10 cellular contexts compared by ENCODE assay signal in genomic region chr1:27633298-27633610, GRCh38. TPM values are rescaled to one million over a fixed set of nuclear protein-coding genes. Genes with fewer than 3 reads are reported as not detected.
DNase-seq lines count a peak whose midpoint lies in the region; ATAC-seq and TF ChIP-seq lines count a peak whose summit lies in the region.
"Had no signal": no experiment of that assay in that cellular context is flagged by ENCODE, and none has a peak within 500 bp of the region (broad histone marks: within the 10 kb centered on the region; RNA-seq: fewer than 3 reads in every experiment).

No MANE protein-coding gene starts in this region.

- no peaks in the 10 kb centered on the region for H3K36me3 ChIP-seq in subcutaneous abdominal adipose tissue (ENCODE audit: control insufficient read depth in 5 of 5, insufficient read depth in 5 of 5, low read length in 5 of 5)

- H3K27me3 ChIP-seq in right cardiac atrium (ENCODE audit: control insufficient read depth, insufficient read depth) = no peaks in the 10 kb centered on the region
- H3K27me3 ChIP-seq in subcutaneous abdominal adipose tissue (ENCODE audit: control insufficient read depth in 5 of 5, insufficient read depth in 4 of 5, low read length in 5 of 5) = peaks cover 0 to 3% (median 0%) of the 10 kb centered on the region in 5 donors

- peak overlapping the region; percentile 77 for H3K4me3 Mint-ChIP-seq in activated CD4-positive, alpha-beta T cell treated with anti-CD3 and anti-CD28 coated beads, Interleukin-2, amount 10 ng/mL, durations not matched to agents 24 days and 14 days
- H3K4me3 Mint-ChIP-seq in WTC11 = peak overlapping the region; percentile 59

- H3K9me3 Mint-ChIP-seq in activated CD4-positive, alpha-beta T cell treated with anti-CD3 and anti-CD28 coated beads, Interleukin-2, amount 10 ng/mL, durations not matched to agents 24 days and 14 days = no peaks in the 10 kb centered on the region
- H3K9me3 Mint-ChIP-seq in WTC11 = no peaks in the 10 kb centered on the region
- H3K9me3 Mint-ChIP-seq: H9 had no signal

- H3K36me3 Mint-ChIP-seq in activated CD4-positive, alpha-beta T cell treated with anti-CD3 and anti-CD28 coated beads, Interleukin-2, amount 10 ng/mL, durations not matched to agents 24 days and 14 days (ENCODE audit: low read depth) = no peaks in the 10 kb centered on the region
- no peaks in the 10 kb centered on the region for H3K36me3 Mint-ChIP-seq in WTC11

- H3K4me1 ChIP-seq in right cardiac atrium (ENCODE audit: control insufficient read depth, insufficient read depth, low read length) (peaks cover 19% of the 10 kb centered on the region), subcutaneous abdominal adipose tissue (ENCODE audit: control insufficient read depth in 5 of 5, insufficient read depth in 5 of 5, low read length in 5 of 5) (peaks cover 17 to 65% (median 54%) of the 10 kb centered on the region in 5 donors)
- H3K4me1 ChIP-seq: A549 had no signal

- H3K4me3 ChIP-seq in right cardiac atrium (ENCODE audit: low read length) (no peak overlapping the region), subcutaneous abdominal adipose tissue (ENCODE audit: low read depth in 1 of 5, low read length in 5 of 5) (peak overlapping the region in 3 of 5 donors; percentile 4 to 71 (median 64))
- H3K4me3 ChIP-seq: A549 had no signal

- no peak for DNase-seq in activated CD4-positive, alpha-beta T cell treated with anti-CD3 and anti-CD28 coated beads, Interleukin-2, amount 10 ng/mL, durations not matched to agents 24 days and 14 days
- no peak for DNase-seq in activated CD4-positive, alpha-beta T cell treated with anti-CD3 and anti-CD28 coated beads for 48 hours
- DNase-seq in WTC11 (ENCODE audit: low spot score) = no peak
- no peak for DNase-seq in right cardiac atrium
- DNase-seq in HuH-7 (ENCODE audit: low spot score) = no peak
- no peak for DNase-seq in NCI-H345 (lab: John Stamatoyannopoulos, UW)
- DNase-seq: H9 had no signal

- no peaks in the 10 kb centered on the region for H3K9me3 ChIP-seq in right cardiac atrium (ENCODE audit: control insufficient read depth, low read length)
- H3K9me3 ChIP-seq in subcutaneous abdominal adipose tissue (ENCODE audit: control insufficient read depth in 5 of 5, low read length in 5 of 5) = no peaks in the 10 kb centered on the region
- H3K9me3 ChIP-seq: A549 had no signal

- H3K27me3 Mint-ChIP-seq in activated CD4-positive, alpha-beta T cell treated with anti-CD3 and anti-CD28 coated beads, Interleukin-2, amount 10 ng/mL, durations not matched to agents 24 days and 14 days = no peaks in the 10 kb centered on the region
- H3K27me3 Mint-ChIP-seq in WTC11 (ENCODE audit: low read depth) = peaks cover 46% of the 10 kb centered on the region

- peak overlapping the region; percentile 90 for H3K27ac Mint-ChIP-seq in activated CD4-positive, alpha-beta T cell treated with anti-CD3 and anti-CD28 coated beads, Interleukin-2, amount 10 ng/mL, durations not matched to agents 24 days and 14 days
- no peak overlapping the region for H3K27ac Mint-ChIP-seq in WTC11
- H3K27ac Mint-ChIP-seq: H9 had no signal

- TF ChIP-seq CTCF in WTC11 (IDR thresholded peaks at IDR 0.05) = no peak

- intact Hi-C loops in activated CD4-positive, alpha-beta T cell treated with anti-CD3 and anti-CD28 coated beads, Interleukin-2, amount 10 ng/mL, durations not matched to agents 24 days and 14 days (cut with micrococcal nuclease) = loop anchor here (1.0 to 2.0 kb wide), 3 partner anchors 14 to 30 kb away; no protein-coding TSS in a partner anchor
- intact Hi-C loops in right cardiac atrium (cut with DNase I) = no loop called here

- H3K27ac ChIP-seq in right cardiac atrium (ENCODE audit: low read length) (peak overlapping the region; percentile 68), subcutaneous abdominal adipose tissue (ENCODE audit: low read depth, low read length) (peak overlapping the region; percentile 84)
- H3K27ac ChIP-seq: A549 had no signal

- CTCF ChIA-PET in WTC11 (lab: Charles Lee) = interaction anchor here (1.3 to 1.8 kb wide), 2 partner anchors 30 to 332 kb away, joined by 4 to 5 read pairs; no protein-coding TSS in a partner anchor

- peak overlapping the region in 3 of 5 donors; percentile 79 to 86 (median 81) for H3K9ac ChIP-seq in subcutaneous abdominal adipose tissue (ENCODE audit: low read length in 5 of 5)

- POLR2A ChIA-PET in WTC11 (lab: Charles Lee) = no interaction called here

- 76% methylated on average over 5 of the region's 5 CpGs for WGBS in right cardiac atrium

- ATAC-seq in WTC11 = no peak
- no peak for ATAC-seq in right cardiac atrium
- ATAC-seq in GM19397 (IDR thresholded peaks at IDR 0.05; ENCODE audit: unreplicated experiment) = no peak
- ATAC-seq: A549 had no signal

- H3K4me1 Mint-ChIP-seq in activated CD4-positive, alpha-beta T cell treated with anti-CD3 and anti-CD28 coated beads, Interleukin-2, amount 10 ng/mL, durations not matched to agents 24 days and 14 days = peaks cover 73% of the 10 kb centered on the region
- H3K4me1 Mint-ChIP-seq in WTC11 = peaks cover 33% of the 10 kb centered on the region

TF ChIP-seq in WTC11, 78 proteins besides CTCF, POLR2A, EP300 and RAD21 (continues in another document):
- TF ChIP-seq FOXP1 (CRISPR knock-in tag; IDR thresholded peaks at IDR 0.05; ENCODE audit: borderline replicate concordance) (no peak), JAZF1 (CRISPR knock-in tag; IDR thresholded peaks at IDR 0.05) (no peak), ETV6 (CRISPR knock-in tag; IDR thresholded peaks at IDR 0.05) (no peak), HMGA2 (CRISPR knock-in tag; IDR thresholded peaks at IDR 0.05) (no peak), OVOL2 (CRISPR knock-in tag; IDR thresholded peaks at IDR 0.05; ENCODE audit: borderline replicate concordance) (no peak), ZNF425 (CRISPR knock-in tag; conservative IDR thresholded peaks at IDR 0.05) (no peak)
- TF ChIP-seq, protein P1, sequence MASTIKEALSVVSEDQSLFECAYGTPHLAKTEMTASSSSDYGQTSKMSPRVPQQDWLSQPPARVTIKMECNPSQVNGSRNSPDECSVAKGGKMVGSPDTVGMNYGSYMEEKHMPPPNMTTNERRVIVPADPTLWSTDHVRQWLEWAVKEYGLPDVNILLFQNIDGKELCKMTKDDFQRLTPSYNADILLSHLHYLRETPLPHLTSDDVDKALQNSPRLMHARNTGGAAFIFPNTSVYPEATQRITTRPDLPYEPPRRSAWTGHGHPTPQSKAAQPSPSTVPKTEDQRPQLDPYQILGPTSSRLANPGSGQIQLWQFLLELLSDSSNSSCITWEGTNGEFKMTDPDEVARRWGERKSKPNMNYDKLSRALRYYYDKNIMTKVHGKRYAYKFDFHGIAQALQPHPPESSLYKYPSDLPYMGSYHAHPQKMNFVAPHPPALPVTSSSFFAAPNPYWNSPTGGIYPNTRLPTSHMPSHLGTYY (CRISPR knock-in tag; IDR thresholded peaks at IDR 0.05) = no peak
- TF ChIP-seq, protein P2, sequence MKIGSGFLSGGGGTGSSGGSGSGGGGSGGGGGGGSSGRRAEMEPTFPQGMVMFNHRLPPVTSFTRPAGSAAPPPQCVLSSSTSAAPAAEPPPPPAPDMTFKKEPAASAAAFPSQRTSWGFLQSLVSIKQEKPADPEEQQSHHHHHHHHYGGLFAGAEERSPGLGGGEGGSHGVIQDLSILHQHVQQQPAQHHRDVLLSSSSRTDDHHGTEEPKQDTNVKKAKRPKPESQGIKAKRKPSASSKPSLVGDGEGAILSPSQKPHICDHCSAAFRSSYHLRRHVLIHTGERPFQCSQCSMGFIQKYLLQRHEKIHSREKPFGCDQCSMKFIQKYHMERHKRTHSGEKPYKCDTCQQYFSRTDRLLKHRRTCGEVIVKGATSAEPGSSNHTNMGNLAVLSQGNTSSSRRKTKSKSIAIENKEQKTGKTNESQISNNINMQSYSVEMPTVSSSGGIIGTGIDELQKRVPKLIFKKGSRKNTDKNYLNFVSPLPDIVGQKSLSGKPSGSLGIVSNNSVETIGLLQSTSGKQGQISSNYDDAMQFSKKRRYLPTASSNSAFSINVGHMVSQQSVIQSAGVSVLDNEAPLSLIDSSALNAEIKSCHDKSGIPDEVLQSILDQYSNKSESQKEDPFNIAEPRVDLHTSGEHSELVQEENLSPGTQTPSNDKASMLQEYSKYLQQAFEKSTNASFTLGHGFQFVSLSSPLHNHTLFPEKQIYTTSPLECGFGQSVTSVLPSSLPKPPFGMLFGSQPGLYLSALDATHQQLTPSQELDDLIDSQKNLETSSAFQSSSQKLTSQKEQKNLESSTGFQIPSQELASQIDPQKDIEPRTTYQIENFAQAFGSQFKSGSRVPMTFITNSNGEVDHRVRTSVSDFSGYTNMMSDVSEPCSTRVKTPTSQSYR (CRISPR knock-in tag; IDR thresholded peaks at IDR 0.05) = no peak

RNA-seq across cellular contexts. Expression of gene FGR, which starts 1.7 kb away (rescaled TPM):
- total RNA-seq in activated CD4-positive, alpha-beta T cell treated with anti-CD3 and anti-CD28 coated beads, Interleukin-2, amount 10 ng/mL, durations not matched to agents 24 days and 14 days = 0.19 and 0.21 TPM in 2 replicates
- total RNA-seq in WTC11 (2021) = 0.30 to 0.77 TPM (median 0.46 TPM) in 3 replicates
- 10 to 100 TPM in 1 of 4 donors, 1 to 10 TPM in 3; 3.2 to 12.6 (median 5.1) TPM for total RNA-seq in right cardiac atrium
- polyA plus RNA-seq in right cardiac atrium = 3.5 TPM
- total RNA-seq: H9 had no signal
- polyA plus RNA-seq: A549 had no signal

RNA-seq across cellular contexts. Expression of gene AHDC1, which starts 29.3 kb away (rescaled TPM):
- 33.9 and 34.7 TPM in 2 replicates for total RNA-seq in activated CD4-positive, alpha-beta T cell treated with anti-CD3 and anti-CD28 coated beads, Interleukin-2, amount 10 ng/mL, durations not matched to agents 24 days and 14 days
- 31.6 to 49.0 TPM (median 32.6 TPM) in 3 replicates for total RNA-seq in WTC11 (2021)
- 10 to 100 TPM; 40.4 to 53.5 (median 50.6) TPM for total RNA-seq in right cardiac atrium
- polyA plus RNA-seq in right cardiac atrium = 26.3 TPM

RNA-seq across cellular contexts. Expression of gene IFI6, which starts 38.7 kb away (rescaled TPM):
- total RNA-seq in activated CD4-positive, alpha-beta T cell treated with anti-CD3 and anti-CD28 coated beads, Interleukin-2, amount 10 ng/mL, durations not matched to agents 24 days and 14 days = 53.2 and 55.5 TPM in 2 replicates
- total RNA-seq in WTC11 (2021) (4.5 to 9.4 TPM (median 6.4 TPM) in 3 replicates), right cardiac atrium (100 to 1,000 TPM in 1 of 4 donors, 10 to 100 TPM in 3; 46.2 to 145 (median 57.8) TPM)
- polyA plus RNA-seq in right cardiac atrium = 68.1 TPM
